12 cellular contexts compared by ENCODE assay signal in the genomic region with DNA sequence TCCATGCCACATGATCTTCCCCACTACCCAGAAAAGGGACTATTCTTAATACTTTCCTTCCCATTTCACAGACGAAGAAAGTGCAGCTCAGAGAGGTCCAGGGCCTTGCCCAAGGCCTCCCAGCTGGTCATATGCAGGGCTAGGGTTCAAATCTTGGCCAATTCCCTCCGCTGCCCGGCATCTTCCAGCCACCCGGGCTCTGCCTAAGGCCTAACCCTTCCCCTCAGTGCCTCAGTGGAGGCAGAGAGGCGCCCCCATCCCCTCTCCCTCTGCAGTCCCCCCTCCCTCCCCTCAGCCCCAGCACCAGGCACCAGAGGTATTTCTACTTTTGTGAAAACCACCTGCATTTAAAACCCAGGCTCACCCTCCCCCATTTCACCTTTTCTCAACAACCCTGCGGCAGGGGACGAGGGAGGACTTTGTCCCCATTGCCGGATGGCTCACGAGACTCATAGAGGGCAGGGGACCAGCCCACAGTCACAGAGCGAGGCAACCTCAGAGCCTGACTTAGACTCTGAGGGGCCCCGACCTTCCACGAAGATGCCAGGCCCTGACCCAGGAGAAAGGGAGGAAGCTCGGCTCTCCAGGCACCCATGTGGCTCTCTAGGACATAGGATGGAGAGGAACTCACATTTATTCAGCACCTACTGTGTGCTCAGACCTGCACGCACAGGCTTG. TPM values are rescaled to one million over a fixed set of nuclear protein-coding genes. Genes with fewer than 3 reads are reported as not detected.
DNase-seq lines count a peak whose midpoint lies in the region; ATAC-seq and TF ChIP-seq lines count a peak whose summit lies in the region.
"Had no signal": no experiment of that assay in that cellular context is flagged by ENCODE, and none has a peak within 500 bp of the region (broad histone marks: within the 10 kb centered on the region; RNA-seq: fewer than 3 reads in every experiment).

No MANE protein-coding gene starts in this region.

- no peak for TF ChIP-seq POLR2A in adrenal gland (IDR thresholded peaks at IDR 0.05)

- intact Hi-C loops in adrenal gland (cut with DNase I): no loop called here

- H3K36me3 ChIP-seq in hepatocyte (replicated peaks; ENCODE audit: insufficient read depth, low read depth): no peaks in the 10 kb centered on the region
- H3K36me3 ChIP-seq in adrenal gland (replicated peaks in 1 of 2): no peaks in the 10 kb centered on the region

- no peaks in the 10 kb centered on the region for H3K27me3 Mint-ChIP-seq in activated CD4-positive, alpha-beta T cell treated with anti-CD3 and anti-CD28 coated beads, Interleukin-2, amount 10 ng/mL, durations not matched to agents 7 days and 5 days
- no peaks in the 10 kb centered on the region for H3K27me3 Mint-ChIP-seq in T-cell

- H3K27ac ChIP-seq in hepatocyte (peak overlapping the region; percentile 80), adrenal gland (peak overlapping the region in 1 of 5 donors; percentile 1)

- H3K4me1 ChIP-seq in hepatocyte (ENCODE audit: insufficient read depth): peaks cover 17% of the 10 kb centered on the region
- H3K4me1 ChIP-seq in adrenal gland (replicated peaks in 1 of 2): peaks cover 5 to 14% of the 10 kb centered on the region in 2 donors

- TF ChIP-seq CTCF in hepatocyte (IDR thresholded peaks at IDR 0.05; ENCODE audit: poor library complexity) (no peak), adrenal gland (IDR thresholded peaks at IDR 0.05) (no peak)

- H3K27ac Mint-ChIP-seq in activated CD4-positive, alpha-beta T cell treated with anti-CD3 and anti-CD28 coated beads, Interleukin-2, amount 10 ng/mL, durations not matched to agents 7 days and 5 days: peak overlapping the region; percentile 92
- peak overlapping the region; percentile 96 to 98 for H3K27ac Mint-ChIP-seq in T-cell

- no peaks in the 10 kb centered on the region for H3K9me2 ChIP-seq in hepatocyte (replicated peaks; ENCODE audit: insufficient read depth)

- WGBS in hepatocyte (ENCODE audit: low lambda C conversion rate, missing lambda C conversion rate): 58% methylated on average over 13 of the region's 14 CpGs
- 80 to 88% (median 84%) methylated on average over 13 to 14 of the region's 14 CpGs for WGBS in adrenal gland, 4 donors

- H3K9me3 Mint-ChIP-seq in activated CD4-positive, alpha-beta T cell treated with anti-CD3 and anti-CD28 coated beads, Interleukin-2, amount 10 ng/mL, durations not matched to agents 7 days and 5 days: no peaks in the 10 kb centered on the region
- H3K9me3 Mint-ChIP-seq in T-cell: no peaks in the 10 kb centered on the region

- H3K27me3 ChIP-seq in hepatocyte (no peaks in the 10 kb centered on the region), adrenal gland (no peaks in the 10 kb centered on the region)

- peak overlapping the region; percentile 68 for H3K4me3 Mint-ChIP-seq in activated CD4-positive, alpha-beta T cell treated with anti-CD3 and anti-CD28 coated beads, Interleukin-2, amount 10 ng/mL, durations not matched to agents 7 days and 5 days
- H3K4me3 Mint-ChIP-seq in T-cell: peak overlapping the region; percentile 56 to 98 (median 80)

- no peaks in the 10 kb centered on the region for H4K20me1 ChIP-seq in hepatocyte (ENCODE audit: insufficient read depth, poor library complexity, severe bottlenecking)

- H3K79me2 ChIP-seq in hepatocyte: no peaks in the 10 kb centered on the region

- peaks cover 98% of the 10 kb centered on the region for H3K4me1 Mint-ChIP-seq in activated CD4-positive, alpha-beta T cell treated with anti-CD3 and anti-CD28 coated beads, Interleukin-2, amount 10 ng/mL, durations not matched to agents 7 days and 5 days
- peaks cover 99 to 100% (median 99%) of the 10 kb centered on the region in 3 donors for H3K4me1 Mint-ChIP-seq in T-cell

- no peak overlapping the region for H3K4me3 ChIP-seq in hepatocyte
- H3K4me3 ChIP-seq in adrenal gland: no peak overlapping the region

- CTCF ChIA-PET in activated CD4-positive, alpha-beta T cell treated with anti-CD3 and anti-CD28 coated beads, Interleukin-2, amount 10 ng/mL, durations not matched to agents 7 days and 5 days (lab: Charles Lee): interaction anchor here (1.7 to 8.3 kb wide), 6 partner anchors 9 to 48 kb away, joined by 4 to 63 read pairs (median 8); a partner anchor contains a TSS
- CTCF ChIA-PET in T-cell (lab: Charles Lee): interaction anchor here in 1 of 2 donors (2.8 to 3.6 kb wide), 3 partner anchors 14 to 37 kb away, joined by 13 to 60 read pairs (median 44); a partner anchor contains a TSS

- no peaks in the 10 kb centered on the region for H3K9me3 ChIP-seq in hepatocyte (ENCODE audit: low read depth)
- H3K9me3 ChIP-seq in adrenal gland (replicated peaks in 1 of 3): no peaks in the 10 kb centered on the region

- peak overlapping the region; percentile 56 for H3K4me2 ChIP-seq in hepatocyte

- no peak overlapping the region for H2AFZ ChIP-seq in hepatocyte

- DNase-seq in activated CD4-positive, alpha-beta T cell treated with anti-CD3 and anti-CD28 coated beads, Interleukin-2, amount 10 ng/mL, durations not matched to agents 7 days and 5 days: no peak
- no peak for DNase-seq in activated CD4-positive, alpha-beta T cell treated with anti-CD3 and anti-CD28 coated beads, Interleukin-2, amount 50 U/mL, for 1 hour
- DNase-seq in T-cell: no peak
- DNase-seq in hepatocyte (ENCODE audit: low spot score): peak; percentile 72
- DNase-seq in stimulated activated naive CD4-positive, alpha-beta T cell treated with Interleukin-2 at 50 U/mL for 16 hours (lab: John Stamatoyannopoulos, UW): peak; percentile 20
- DNase-seq in NCI-H82 (lab: John Stamatoyannopoulos, UW): no peak
- DNase-seq in adrenal gland: no peak
- DNase-seq: GDM1, hippocampal formation, NCI-H1105 treated with DMSO at 0.1 percent for 48 hours had no signal

- no peak for ATAC-seq in T-cell (replicated peaks in 1 of 4)
- no peak for ATAC-seq in GM21367 (IDR thresholded peaks at IDR 0.05; ENCODE audit: unreplicated experiment)

- POLR2A ChIA-PET in activated CD4-positive, alpha-beta T cell treated with anti-CD3 and anti-CD28 coated beads, Interleukin-2, amount 10 ng/mL, durations not matched to agents 7 days and 5 days (lab: Charles Lee): no interaction called here
- POLR2A ChIA-PET in T-cell (lab: Charles Lee): interaction anchor here (1.2 to 2.0 kb wide), 2 partner anchors 9 to 10 kb away, joined by 5 to 21 read pairs; no protein-coding TSS in a partner anchor

- peaks cover 79% of the 10 kb centered on the region for H3K36me3 Mint-ChIP-seq in activated CD4-positive, alpha-beta T cell treated with anti-CD3 and anti-CD28 coated beads, Interleukin-2, amount 10 ng/mL, durations not matched to agents 7 days and 5 days (ENCODE audit: low read depth)
- peaks cover 48% of the 10 kb centered on the region for H3K36me3 Mint-ChIP-seq in T-cell

RNA-seq across cellular contexts. Expression of a gene that starts 12.3 kb away (rescaled TPM):
- 100 to 1,000 TPM; 481 to 584 TPM for total RNA-seq in activated CD4-positive, alpha-beta T cell treated with anti-CD3 and anti-CD28 coated beads, Interleukin-2, amount 10 ng/mL, durations not matched to agents 7 days and 5 days
- total RNA-seq in T-cell (100 to 1,000 TPM; 529 to 586 (median 559) TPM), hepatocyte (3.2 and 5.1 TPM in 2 replicates), adrenal gland (100 to 1,000 TPM in 5 of 8 donors, 10 to 100 TPM in 3; 24.0 to 176 (median 130) TPM)
- polyA plus RNA-seq in hepatocyte (2.6 and 5.4 TPM in 2 replicates), adrenal gland (100 to 1,000 TPM in 1 of 3 donors, 10 to 100 TPM in 2; 85.9 to 177 (median 97.1) TPM)

RNA-seq across cellular contexts. Expression of a gene that starts 21.9 kb away (rescaled TPM):
- not detected for total RNA-seq in activated CD4-positive, alpha-beta T cell treated with anti-CD3 and anti-CD28 coated beads, Interleukin-2, amount 10 ng/mL, durations not matched to agents 7 days and 5 days
- total RNA-seq in T-cell (1 to 10 TPM in 2 of 5 donors, under 1 TPM in 3; 0.20 to 5.5 (median 0.60) TPM), hepatocyte (0.47 and 2.0 TPM in 2 replicates), adrenal gland (under 1 TPM in 2 of 8 donors, not detected in 6; 0.27 to 0.55 TPM)
- polyA plus RNA-seq in hepatocyte (3.4 and 3.7 TPM in 2 replicates), adrenal gland (under 1 TPM; 0.05 to 0.10 (median 0.08) TPM)
- total RNA-seq: subcutaneous adipose tissue had no signal

Comparison
In these comparisons a context has a peak if more than half of its experiments do, and no peak if none do; other contexts are left out.
1. DNase-seq: peak in hepatocyte (single experiment) and stimulated activated naive CD4-positive, alpha-beta T cell treated with Interleukin-2 at 50 U/mL for 16 hours (single experiment); none in activated CD4-positive, alpha-beta T cell treated with anti-CD3 and anti-CD28 coated beads, Interleukin-2, amount 10 ng/mL, durations not matched to agents 7 days and 5 days (single experiment), activated CD4-positive, alpha-beta T cell treated with anti-CD3 and anti-CD28 coated beads, Interleukin-2, amount 50 U/mL, for 1 hour (single experiment), T-cell (0 of 34), NCI-H82 (single experiment) and adrenal gland (0 of 7).